Comparison of ENCODE assay signal across 20 cellular contexts in genomic region chr9:14197459-14197858, GRCh38.
"Had no signal": no experiment of that assay in that cellular context is flagged by ENCODE, and none has a peak within 500 bp of the region (broad histone marks: within the 10 kb centered on the region; RNA-seq: fewer than 3 reads in every experiment).

No MANE protein-coding gene starts in this region.

- H3K36me3 ChIP-seq: brain microvascular endothelial cell, esophagus squamous epithelium, tibial nerve had no signal

- H3K27me3 ChIP-seq: brain microvascular endothelial cell, dorsolateral prefrontal cortex, esophagus squamous epithelium, tibial nerve had no signal

- H3K27ac Mint-ChIP-seq: activated naive CD4-positive, alpha-beta T cell treated with anti-CD3 and anti-CD28 coated beads, Interleukin-2, amount 50 U/mL, for 72 hours; activated T-cell treated with anti-CD3 and anti-CD28 coated beads, Interleukin-2, amount 50 U/mL, for 24 hours; activated T-helper 17 cell treated with anti-CD3 and anti-CD28 coated beads, Interleukin-2, amount 50 U/mL, for 72 hours; nephron progenitor cell; stimulated activated naive CD8-positive, alpha-beta T cell treated with anti-CD3 and anti-CD28 coated beads, Interleukin-15, Interleukin-2, amounts not matched to agents 100 ng/mL and 50 ng/mL, for 24 hours; WTC11 had no signal

- H3K27ac ChIP-seq: brain microvascular endothelial cell, dorsolateral prefrontal cortex, parathyroid adenoma, tibial nerve had no signal

- H3K4me3 ChIP-seq: dorsolateral prefrontal cortex, esophagus squamous epithelium, skin epidermis, tibial nerve had no signal

- H3K4me1 Mint-ChIP-seq: activated T-helper 17 cell treated with anti-CD3 and anti-CD28 coated beads, Interleukin-2, amount 50 U/mL, for 72 hours had no signal

- H3K9me3 ChIP-seq: esophagus squamous epithelium, tibial nerve had no signal

- H3K27me3 Mint-ChIP-seq: activated T-cell treated with anti-CD3 and anti-CD28 coated beads, Interleukin-2, amount 50 U/mL, for 24 hours had no signal

- ATAC-seq: activated naive CD4-positive, alpha-beta T cell treated with anti-CD3 and anti-CD28 coated beads, Interleukin-2, amount 50 U/mL, for 72 hours; activated T-helper 17 cell treated with anti-CD3 and anti-CD28 coated beads, Interleukin-2, amount 50 U/mL, for 72 hours; WTC11 had no signal

- H3K36me3 Mint-ChIP-seq: activated naive CD4-positive, alpha-beta T cell treated with anti-CD3 and anti-CD28 coated beads, Interleukin-2, amount 50 U/mL, for 72 hours; WTC11 had no signal

- H3K4me3 Mint-ChIP-seq: activated T-cell treated with anti-CD3 and anti-CD28 coated beads, Interleukin-2, amount 50 U/mL, for 24 hours; activated T-helper 17 cell treated with anti-CD3 and anti-CD28 coated beads, Interleukin-2, amount 50 U/mL, for 72 hours; nephron progenitor cell; stimulated activated naive CD8-positive, alpha-beta T cell treated with anti-CD3 and anti-CD28 coated beads, Interleukin-15, Interleukin-2, amounts not matched to agents 100 ng/mL and 50 ng/mL, for 24 hours; WTC11 had no signal

- DNase-seq: activated CD4-positive, alpha-beta T cell treated with anti-CD3 and anti-CD28 coated beads, Interleukin-2, amount 50 U/mL, for 4 hours; activated CD8-positive, alpha-beta memory T cell treated with anti-CD3 and anti-CD28 coated beads for 24 hours; activated CD8-positive, alpha-beta memory T cell treated with anti-CD3 and anti-CD28 coated beads, Interleukin-2, amount 50 U/mL, for 4 hours; activated T-cell treated with anti-CD3 and anti-CD28 coated beads, Interleukin-2, amount 50 U/mL, for 24 hours; brain microvascular endothelial cell; central memory CD4-positive, alpha-beta T cell; dorsolateral prefrontal cortex; esophagus squamous epithelium; nephron progenitor cell; right cardiac atrium; stimulated activated CD4-positive, alpha-beta T cell treated with anti-CD3 and anti-CD28 coated beads, Interleukin-1b, Interleukin-23, amount 100 ng/mL, for 48 hours; T-helper 1 cell; T-helper 9 cell had no signal

- H3K4me1 ChIP-seq: parathyroid adenoma had no signal
